1 cellular context compared by ENCODE assay signal in genomic region chr1:45050931-45051748, GRCh38.
A peak's percentile ranks its signal among the peaks of the same experiment; 100 is the strongest.
TF ChIP-seq lines count a peak whose summit lies in the region.

No MANE protein-coding gene starts in this region.

TF ChIP-seq in GM12878, 131 proteins besides CTCF, POLR2A, EP300 and RAD21:
- TF ChIP-seq ZBTB4 (CRISPR knock-in tag; IDR thresholded peaks at IDR 0.05) (no peak), EED (IDR thresholded peaks at IDR 0.05; ENCODE audit: low read depth) (peak; percentile 39; the same call in 1 of the 2 replicates), TCF7 (IDR thresholded peaks at IDR 0.05; ENCODE audit: borderline replicate concordance) (peak; percentile 82), IKZF1 (conservative IDR thresholded peaks at IDR 0.05) (0 out of 2 replicates have a peak, but pooled peaks have one; percentile 19), ATF7 (IDR thresholded peaks at IDR 0.05; ENCODE audit: low read depth) (no peak), YY1 (IDR thresholded peaks at IDR 0.05; ENCODE audit: low read depth, low read length) (no peak), MEF2A (IDR thresholded peaks at IDR 0.05; ENCODE audit: insufficient read depth, low read depth, low read length) (no peak)
